3 cellular contexts compared by ENCODE assay signal in genomic region chr7:1214516-1214915, GRCh38.
TF ChIP-seq lines count a peak whose summit lies in the region.

No MANE protein-coding gene starts in this region.

TF ChIP-seq in SK-N-SH, 30 proteins besides CTCF, POLR2A, EP300 and RAD21 (continued from another document and continues in another):
- TF ChIP-seq FOXM1 (IDR thresholded peaks at IDR 0.05; ENCODE audit: low read depth) (no peak), MXI1 (IDR thresholded peaks at IDR 0.05; ENCODE audit: low read depth, low read length) (no peak), NRF1 (IDR thresholded peaks at IDR 0.05; ENCODE audit: low read depth, low read length) (no peak), ELF1 (IDR thresholded peaks at IDR 0.05) (no peak), SMC3 (IDR thresholded peaks at IDR 0.05; ENCODE audit: low read depth, low read length) (no peak), RFX5 (IDR thresholded peaks at IDR 0.05; ENCODE audit: low read length) (no peak), JUND (IDR thresholded peaks at IDR 0.05) (no peak), USF1 (IDR thresholded peaks at IDR 0.05; ENCODE audit: borderline replicate concordance, low read depth) (no peak), TAF1 (IDR thresholded peaks at IDR 0.05; ENCODE audit: borderline replicate concordance, low read depth, low read length) (no peak), GATA2 (CRISPR knock-in tag; IDR thresholded peaks at IDR 0.05) (no peak), REST (IDR thresholded peaks at IDR 0.05; ENCODE audit: low read depth, low read length) (no peak), NFIC (IDR thresholded peaks at IDR 0.05; ENCODE audit: borderline replicate concordance) (no peak), MAX (IDR thresholded peaks at IDR 0.05; ENCODE audit: low read depth) (no peak), ZBTB33 (IDR thresholded peaks at IDR 0.05; ENCODE audit: borderline replicate concordance, low read depth) (no peak)

TF ChIP-seq in SK-N-SH treated with all-trans-retinoic acid at 6 μM for 48 hours, 23 proteins besides CTCF, POLR2A, EP300 and RAD21 (continued from another document and continues in another):
- TF ChIP-seq POU6F1 (CRISPR knock-in tag; IDR thresholded peaks at IDR 0.05; ENCODE audit: borderline replicate concordance, low read depth) = no peak
- no peak for TF ChIP-seq PATZ1 (CRISPR knock-in tag; IDR thresholded peaks at IDR 0.05; ENCODE audit: borderline replicate concordance)
- no peak for TF ChIP-seq ZNF565 (CRISPR knock-in tag; conservative IDR thresholded peaks at IDR 0.05; ENCODE audit: low read depth)
- no peak for TF ChIP-seq SNAI2 (CRISPR knock-in tag; IDR thresholded peaks at IDR 0.05)
- TF ChIP-seq TSHZ2 (CRISPR knock-in tag; IDR thresholded peaks at IDR 0.05) = no peak
- TF ChIP-seq CREB5 (CRISPR knock-in tag; IDR thresholded peaks at IDR 0.05; ENCODE audit: low read depth) = no peak
- TF ChIP-seq ARNTL (CRISPR knock-in tag; IDR thresholded peaks at IDR 0.05; ENCODE audit: borderline replicate concordance, low read depth) = no peak
- no peak for TF ChIP-seq PPARA (CRISPR knock-in tag; IDR thresholded peaks at IDR 0.05; ENCODE audit: borderline replicate concordance)
- TF ChIP-seq BACH2 (CRISPR knock-in tag; IDR thresholded peaks at IDR 0.05; ENCODE audit: borderline replicate concordance) = no peak
- no peak for TF ChIP-seq CSRNP3 (CRISPR knock-in tag; IDR thresholded peaks at IDR 0.05)
- no peak for TF ChIP-seq TCF4 (CRISPR knock-in tag; IDR thresholded peaks at IDR 0.05; ENCODE audit: borderline replicate concordance)
- TF ChIP-seq RARB (CRISPR knock-in tag; IDR thresholded peaks at IDR 0.05) = no peak
- no peak for TF ChIP-seq GLIS3 (CRISPR knock-in tag; IDR thresholded peaks at IDR 0.05)
- TF ChIP-seq ZNF70 (CRISPR knock-in tag; IDR thresholded peaks at IDR 0.05) = no peak
- no peak for TF ChIP-seq ESRRG (CRISPR knock-in tag; IDR thresholded peaks at IDR 0.05)

TF ChIP-seq in IMR-90, 13 proteins besides CTCF, POLR2A, EP300 and RAD21 (continued from another document):
- no peak for TF ChIP-seq CHD1 (IDR thresholded peaks at IDR 0.05; ENCODE audit: low read depth, low read length)
- TF ChIP-seq USF2 (IDR thresholded peaks at IDR 0.05; ENCODE audit: low read depth, low read length) = no peak
- no peak for TF ChIP-seq NFE2L2 (IDR thresholded peaks at IDR 0.05; ENCODE audit: low read depth, low read length)
- TF ChIP-seq SMC3 (IDR thresholded peaks at IDR 0.05; ENCODE audit: low read depth, low read length) = no peak
- TF ChIP-seq MAFK (IDR thresholded peaks at IDR 0.05; ENCODE audit: low read depth, low read length) = no peak
